Comparison of ENCODE assay signal across 8 cellular contexts in the genomic region with DNA sequence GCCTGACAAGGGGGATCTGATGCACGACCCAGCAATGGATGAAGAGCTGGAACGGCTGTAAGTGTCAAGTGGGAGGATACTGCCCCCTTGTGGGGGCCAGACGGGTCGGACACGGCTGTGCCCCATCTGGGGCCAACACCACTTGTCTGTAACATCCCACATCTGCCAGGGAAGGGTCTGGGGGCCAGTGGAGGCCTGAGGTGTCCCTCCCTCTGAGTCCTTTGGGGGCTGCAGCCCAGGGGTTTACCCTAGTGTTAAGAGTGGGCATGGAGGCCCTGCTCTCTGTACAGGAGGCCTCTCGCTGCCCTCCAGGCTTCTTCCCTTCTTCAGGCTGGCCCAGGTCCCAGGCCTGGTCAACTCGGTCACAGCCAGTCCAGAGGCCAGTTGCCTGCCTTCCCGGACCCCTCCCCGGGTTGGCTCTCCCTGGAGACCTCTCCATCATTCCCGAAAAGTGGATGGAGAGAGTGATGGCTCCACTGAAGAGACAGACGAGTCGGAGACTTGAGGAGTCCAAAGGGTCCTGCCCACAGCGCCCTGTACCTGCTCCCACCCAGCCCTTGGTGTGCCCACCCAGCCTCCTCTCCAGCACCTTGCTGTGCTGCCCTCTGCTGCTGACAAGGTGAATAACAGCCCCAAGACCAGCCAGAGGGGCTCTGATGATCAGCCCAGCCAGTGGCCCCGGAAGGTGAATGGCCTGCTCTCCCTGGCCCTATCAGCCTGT. TPM values are rescaled to one million over a fixed set of nuclear protein-coding genes. Genes with fewer than 3 reads are reported as not detected.
A peak's percentile ranks its signal among the peaks of the same experiment; 100 is the strongest.
DNase-seq lines count a peak whose midpoint lies in the region; ATAC-seq and TF ChIP-seq lines count a peak whose summit lies in the region.

No MANE protein-coding gene starts in this region.

- no peaks in the 10 kb centered on the region for H3K27me3 ChIP-seq in DOHH2 (ENCODE audit: control insufficient read depth, low read length)
- H3K27me3 ChIP-seq in lower lobe of right lung (ENCODE audit: low read depth), result no peaks in the 10 kb centered on the region

- H3K9me2 ChIP-seq in DOHH2 (replicated peaks; ENCODE audit: control insufficient read depth, low read length), result no peaks in the 10 kb centered on the region

- ATAC-seq in HG02759 (IDR thresholded peaks at IDR 0.05; ENCODE audit: unreplicated experiment), result peak; percentile 71
- peak; percentile 81 for ATAC-seq in lower lobe of right lung
- ATAC-seq in HG03469 (IDR thresholded peaks at IDR 0.05; ENCODE audit: unreplicated experiment), result no peak

- H3F3A ChIP-seq in DOHH2 (ENCODE audit: control insufficient read depth, insufficient read depth), result no peaks in the 10 kb centered on the region

- no peaks in the 10 kb centered on the region for H3K9me3 ChIP-seq in DOHH2 (ENCODE audit: control insufficient read depth, insufficient read depth, low read length)
- H3K9me3 ChIP-seq in lower lobe of right lung, result no peaks in the 10 kb centered on the region

- intact Hi-C loops in lower lobe of right lung (cut with DNase I), result no loop called here

- H3K36me3 ChIP-seq in DOHH2 (ENCODE audit: control insufficient read depth, low read length) (peaks cover 45% of the 10 kb centered on the region), lower lobe of right lung (peaks cover 53% of the 10 kb centered on the region)

- no peaks in the 10 kb centered on the region for H3K79me2 ChIP-seq in DOHH2 (ENCODE audit: control insufficient read depth, low read length)

- H3K4me1 ChIP-seq in DOHH2 (ENCODE audit: control insufficient read depth, low read length) (no peaks in the 10 kb centered on the region; the same call in 1 of the 2 replicates), lower lobe of right lung (no peaks in the 10 kb centered on the region)

- H3K4me2 ChIP-seq in DOHH2 (ENCODE audit: low read length), result no peak overlapping the region

- H4K20me1 ChIP-seq in DOHH2 (ENCODE audit: control insufficient read depth, insufficient read depth, low read depth, low read length), result no peaks in the 10 kb centered on the region; the same call in 1 of the 2 replicates

- TF ChIP-seq CTCF in DOHH2 (IDR thresholded peaks at IDR 0.05; ENCODE audit: low read depth, low read length, poor library complexity, severe bottlenecking) (peak; percentile 74), lower lobe of right lung (IDR thresholded peaks at IDR 0.05) (peak; percentile 56)

- peak; percentile 70 for DNase-seq in NCI-H2227 (lab: John Stamatoyannopoulos, UW; ENCODE audit: unreplicated experiment)
- peak; percentile 71 for DNase-seq in activated CD4-positive, alpha-beta T cell treated with anti-CD3 and anti-CD28 coated beads for 48 hours
- peak; percentile 49 to 71 for DNase-seq in dermis microvascular lymphatic vessel endothelial cell (ENCODE audit: low read depth in 2 of 2)
- DNase-seq in lower lobe of right lung, result peak; percentile 61
- DNase-seq in stimulated activated CD8-positive, alpha-beta memory T cell treated with anti-CD3 and anti-CD28 coated beads, Interleukin-7, amount 100 ng/mL, for 24 hours (ENCODE audit: low read depth), result peak; percentile 18

- H3K27ac ChIP-seq in DOHH2 (ENCODE audit: low read depth, low read length), result no peak overlapping the region
- no peak overlapping the region for H3K27ac ChIP-seq in lower lobe of right lung

- H3K4me3 ChIP-seq in DOHH2 (ENCODE audit: low read length), result no peak overlapping the region
- H3K4me3 ChIP-seq in lower lobe of right lung, result no peak overlapping the region

RNA-seq across cellular contexts. Expression of a gene that starts 15.4 kb away (rescaled TPM):
- total RNA-seq in dermis microvascular lymphatic vessel endothelial cell (73.6 and 94.6 TPM in 2 replicates), lower lobe of right lung (90.9 TPM)

RNA-seq across cellular contexts. Expression of a gene that starts 24.9 kb away (rescaled TPM):
- total RNA-seq in dermis microvascular lymphatic vessel endothelial cell, result 16.2 and 21.4 TPM in 2 replicates
- 28.6 TPM for total RNA-seq in lower lobe of right lung

RNA-seq across cellular contexts. Expression of a gene that starts 53.5 kb away (rescaled TPM):
- total RNA-seq in dermis microvascular lymphatic vessel endothelial cell (39.7 and 61.1 TPM in 2 replicates), lower lobe of right lung (37.5 TPM)

Comparison
In these comparisons a context has a peak if more than half of its experiments do, and no peak if none do; other contexts are left out.
1. DNase-seq: peak in every context shown above with its lines; median percentile 71 in activated CD4-positive, alpha-beta T cell treated with anti-CD3 and anti-CD28 coated beads for 48 hours; 70 in NCI-H2227; 61 in lower lobe of right lung; 60 in dermis microvascular lymphatic vessel endothelial cell; 18 in stimulated activated CD8-positive, alpha-beta memory T cell treated with anti-CD3 and anti-CD28 coated beads, Interleukin-7, amount 100 ng/mL, for 24 hours.